ENCODE assay signal across 8 cellular contexts in the genomic region with DNA sequence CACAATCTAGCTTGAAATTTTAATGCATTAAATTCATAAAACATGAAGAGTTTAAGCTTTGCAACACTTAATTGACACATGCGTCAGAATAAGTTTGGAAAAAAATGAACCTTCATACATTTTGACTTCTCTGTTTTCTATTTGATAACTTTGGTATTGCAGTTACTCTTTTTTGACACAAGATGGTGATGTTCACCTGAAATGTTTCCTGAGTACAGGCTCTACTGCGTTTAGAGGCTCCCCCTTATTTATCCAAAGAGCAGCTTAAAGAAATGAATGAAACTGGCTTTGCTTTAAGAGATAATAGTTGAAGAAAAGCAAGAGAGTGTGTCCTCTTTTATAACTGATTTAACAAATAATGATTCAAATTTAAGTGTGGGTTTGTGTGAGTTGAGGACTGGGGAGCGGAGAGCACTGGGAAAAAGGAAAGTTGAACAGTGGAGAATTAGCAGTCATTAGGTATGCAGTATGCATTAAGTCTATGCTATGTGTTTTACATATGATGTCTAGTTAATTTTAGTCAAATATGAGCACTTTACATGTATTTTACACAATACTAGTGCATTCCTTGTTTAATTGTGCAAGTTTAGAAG.
DNase-seq lines count a peak whose midpoint lies in the region; ATAC-seq lines count a peak whose summit lies in the region.

No MANE protein-coding gene starts in this region.

- peak; percentile 80 for ATAC-seq in HG03469 (IDR thresholded peaks at IDR 0.05; ENCODE audit: unreplicated experiment)

- peak; percentile 52 for DNase-seq in D341Med (ENCODE audit: low spot score)
- DNase-seq in GM19238 (ENCODE audit: insufficient read length, low spot score) = peak; percentile 20
- peak; percentile 11 for DNase-seq in SKM-1 (lab: John Stamatoyannopoulos, UW; ENCODE audit: unreplicated experiment)
- peak; percentile 35 for DNase-seq in foreskin melanocyte
- DNase-seq in putamen (ENCODE audit: low spot score) = peak; percentile 7
- DNase-seq in anterior cingulate cortex (lab: John Stamatoyannopoulos, UW) = no peak
- DNase-seq in activated CD4-positive, alpha-beta T cell treated with anti-CD3 and anti-CD28 coated beads, Interleukin-2, amount 50 U/mL, for 4 hours = no peak

Comparison
In these comparisons a context has a peak if more than half of its experiments do, and no peak if none do; other contexts are left out.
1. DNase-seq: peak in D341Med (single experiment), GM19238 (single experiment), SKM-1 (single experiment), foreskin melanocyte (single experiment) and putamen (single experiment); none in anterior cingulate cortex (0 of 58) and activated CD4-positive, alpha-beta T cell treated with anti-CD3 and anti-CD28 coated beads, Interleukin-2, amount 50 U/mL, for 4 hours (0 of 2).